In the genomic region with DNA sequence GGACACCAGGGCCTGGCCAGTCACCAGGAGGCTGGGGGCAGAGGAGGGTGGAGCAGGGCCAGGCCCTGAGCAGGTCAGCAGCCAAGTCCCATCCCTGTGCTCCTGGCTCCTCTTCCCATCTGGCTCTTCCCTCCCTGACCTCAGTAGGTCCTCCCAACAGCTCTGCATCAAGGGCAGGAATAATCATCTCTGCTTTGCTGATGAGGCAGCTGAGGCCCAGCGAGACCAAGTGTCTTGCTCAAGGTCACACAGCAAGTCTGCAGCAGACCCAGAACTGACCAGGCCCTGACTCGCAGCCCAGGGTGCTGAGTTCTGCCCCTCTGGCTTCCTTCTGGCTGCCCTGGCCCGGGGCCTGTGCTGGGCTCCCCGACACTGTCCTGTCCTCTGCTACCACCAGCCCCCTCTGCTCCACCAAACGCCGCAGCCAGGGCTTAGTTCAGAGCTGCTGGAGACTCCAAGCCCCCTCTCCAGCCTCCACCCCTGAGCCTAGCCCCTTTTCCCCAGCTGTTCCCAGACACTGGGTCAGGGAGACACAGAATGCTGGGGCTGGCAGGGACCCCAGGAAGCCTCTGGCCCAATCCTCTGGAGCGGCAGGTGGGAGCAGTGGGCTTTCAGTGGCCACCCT, we compare ENCODE assay signal across 19 cellular contexts.
DNase-seq lines count a peak whose midpoint lies in the region; ATAC-seq lines count a peak whose summit lies in the region.
"Had no signal": no experiment of that assay in that cellular context is flagged by ENCODE, and none has a peak within 500 bp of the region (broad histone marks: within the 10 kb centered on the region; RNA-seq: fewer than 3 reads in every experiment).

No MANE protein-coding gene starts in this region.

- H4K91ac ChIP-seq in neuronal stem cell (ENCODE audit: low read depth, low read length, poor library complexity), result no peak overlapping the region

- no peak overlapping the region for H2BK15ac ChIP-seq in neuronal stem cell (ENCODE audit: low read length)

- H3K14ac ChIP-seq in neuronal stem cell (ENCODE audit: low read length), result no peak overlapping the region

- no peaks in the 10 kb centered on the region for H3K36me3 ChIP-seq in neuronal stem cell (replicated peaks in 1 of 2; ENCODE audit: control insufficient read depth in 2 of 2, insufficient read depth in 2 of 2, low read length in 2 of 2)

- H3K27me3 ChIP-seq in right cardiac atrium (ENCODE audit: control insufficient read depth, insufficient read depth) (no peaks in the 10 kb centered on the region), neuronal stem cell (ENCODE audit: control insufficient read depth in 3 of 3, insufficient read depth in 3 of 3, low read depth in 1 of 3, low read length in 3 of 3) (peaks cover 0 to 2% (median 0%) of the 10 kb centered on the region in 3 experiments)

- H2AK5ac ChIP-seq in neuronal stem cell (ENCODE audit: low read depth, low read length), result no peak overlapping the region

- H3K4me1 ChIP-seq in right cardiac atrium (ENCODE audit: control insufficient read depth, insufficient read depth, low read length), result no peaks in the 10 kb centered on the region
- H3K4me1 ChIP-seq in neuronal stem cell (ENCODE audit: control insufficient read depth in 2 of 2, insufficient read depth in 1 of 2, low read depth in 1 of 2, low read length in 2 of 2), result no peaks in the 10 kb centered on the region

- ATAC-seq in Right ventricle myocardium inferior, result no peak
- ATAC-seq in right cardiac atrium, result no peak
- no peak for ATAC-seq in central memory CD8-positive, alpha-beta T cell (replicated peaks; ENCODE audit: extremely low read depth, poor library complexity, severe bottlenecking)
- no peak for ATAC-seq in HG03457 (IDR thresholded peaks at IDR 0.05; ENCODE audit: unreplicated experiment)
- ATAC-seq: CD8-positive, alpha-beta T cell had no signal

- no peaks in the 10 kb centered on the region for H3K36me3 Mint-ChIP-seq in central memory CD8-positive, alpha-beta T cell (ENCODE audit: insufficient read depth)
- H3K36me3 Mint-ChIP-seq: CD8-positive, alpha-beta T cell had no signal

- peaks cover 34% of the 10 kb centered on the region for H3K27me3 Mint-ChIP-seq in central memory CD8-positive, alpha-beta T cell

- intact Hi-C loops in Right ventricle myocardium inferior (cut with DNase I) (no loop called here), right cardiac atrium (cut with DNase I) (no loop called here)

- no peaks in the 10 kb centered on the region for H3K4me1 Mint-ChIP-seq in central memory CD8-positive, alpha-beta T cell

- H3K4me3 ChIP-seq in right cardiac atrium (ENCODE audit: low read length) (no peak overlapping the region), neuronal stem cell (ENCODE audit: low read length in 2 of 2) (no peak overlapping the region)
- H3K4me3 ChIP-seq: GM23248 had no signal

- H3K4me3 Mint-ChIP-seq in central memory CD8-positive, alpha-beta T cell, result no peak overlapping the region
- H3K4me3 Mint-ChIP-seq: CD8-positive, alpha-beta T cell had no signal

- no peak overlapping the region for H3K4me2 ChIP-seq in neuronal stem cell (ENCODE audit: insufficient read depth, low read length, poor library complexity, severe bottlenecking)

- peak overlapping the region; percentile 52 for H3K23ac ChIP-seq in neuronal stem cell (ENCODE audit: low read depth, low read length, poor library complexity)

- peak overlapping the region; percentile 59 for H3K18ac ChIP-seq in neuronal stem cell (ENCODE audit: low read length)

- H3K4ac ChIP-seq in neuronal stem cell (ENCODE audit: low read length), result no peak overlapping the region

- no peak overlapping the region for H2BK12ac ChIP-seq in neuronal stem cell (ENCODE audit: low read length)

- WGBS in right cardiac atrium, result 80% methylated on average over 7 of the region's 7 CpGs
- whole genome bisulfite sequencing in neuronal stem cell (ENCODE audit: extremely low coverage in 2 of 2, insufficient read length in 2 of 2, insufficient replicate concordance in 1 of 2), 2 donors, result no CpG with 5 or more reads among the region's 7 CpGs

- H3K27ac ChIP-seq in right cardiac atrium (ENCODE audit: low read length) (no peak overlapping the region), neuronal stem cell (replicated peaks; ENCODE audit: low read length) (no peak overlapping the region)
- H3K27ac ChIP-seq: GM23248 had no signal

- peak overlapping the region; percentile 17 for H3K27ac Mint-ChIP-seq in central memory CD8-positive, alpha-beta T cell (ENCODE audit: low read depth)
- H3K27ac Mint-ChIP-seq: CD8-positive, alpha-beta T cell had no signal

- H3K9me3 ChIP-seq in right cardiac atrium (ENCODE audit: control insufficient read depth, low read length) (no peaks in the 10 kb centered on the region), neuronal stem cell (replicated peaks in 1 of 2; ENCODE audit: control insufficient read depth in 2 of 2, insufficient read depth in 1 of 2, low read depth in 1 of 2, low read length in 2 of 2) (no peaks in the 10 kb centered on the region)

- no peak overlapping the region for H2AFZ ChIP-seq in neuronal stem cell (ENCODE audit: low read length)
- H2AFZ ChIP-seq: GM23248 had no signal

- no peak overlapping the region for H2BK120ac ChIP-seq in neuronal stem cell (ENCODE audit: low read depth, low read length)

- H3K9ac ChIP-seq in neuronal stem cell (ENCODE audit: low read depth, low read length, poor library complexity), result no peak overlapping the region
- H3K9ac ChIP-seq: GM23248 had no signal

- peaks cover 6% of the 10 kb centered on the region for H3K9me3 Mint-ChIP-seq in central memory CD8-positive, alpha-beta T cell

- H3K79me1 ChIP-seq in neuronal stem cell (ENCODE audit: low read depth, low read length), result no peaks in the 10 kb centered on the region

- no peak overlapping the region for H2BK5ac ChIP-seq in neuronal stem cell (ENCODE audit: low read length)

- DNase-seq in Right ventricle myocardium inferior (ENCODE audit: missing footprints), result peak; percentile 9
- DNase-seq in right cardiac atrium, result no peak
- no peak for DNase-seq in central memory CD8-positive, alpha-beta T cell (ENCODE audit: low spot score in 2 of 2)
- DNase-seq in neuronal stem cell (ENCODE audit: low spot score), result no peak
- no peak for DNase-seq in NCI-H774 (lab: John Stamatoyannopoulos, UW)
- no peak for DNase-seq in DMS153 (lab: John Stamatoyannopoulos, UW)
- DNase-seq: 8988T; C1 segment of cervical spinal cord; CD8-positive, alpha-beta T cell; GM23248; IMR-90; NCI-H1105; NCI-H146; NCI-H2029; NCI-H2227 treated with DMSO at 0.1 percent for 48 hours; NCI-H510A; NK-92 treated with Interleukin-12 subunit alpha and Interleukin-12 subunit beta, amount 100 ng/mL, for 24 hours; Right ventricle myocardium superior had no signal

- H4K8ac ChIP-seq in neuronal stem cell (ENCODE audit: low read depth, low read length), result no peak overlapping the region
